In genomic region chr19:17470204-17470841, GRCh38 we compare ENCODE assay signal across 8 cellular contexts. TPM values are rescaled to one million over a fixed set of nuclear protein-coding genes. Genes with fewer than 3 reads are reported as not detected.
DNase-seq lines count a peak whose midpoint lies in the region; ATAC-seq, FAIRE-seq and TF ChIP-seq lines count a peak whose summit lies in the region.

SLC27A1 (plus strand) TSS chr19:17470524; CDS start chr19:17470541, 17 bp downstream.

- H3K9me3 ChIP-seq in IMR-90 (ENCODE audit: control insufficient read depth, insufficient read depth, low read length) (no peaks in the 10 kb centered on the region), OCI-LY7 (ENCODE audit: low read length) (no peaks in the 10 kb centered on the region), mucosa of stomach (ENCODE audit: control insufficient read depth, low read length) (no peaks in the 10 kb centered on the region)

- no peaks in the 10 kb centered on the region for H3K79me2 ChIP-seq in OCI-LY7 (ENCODE audit: insufficient read depth, low read depth, low read length)

- no peaks in the 10 kb centered on the region for H3K36me3 Mint-ChIP-seq in activated T-cell treated with anti-CD3 and anti-CD28 coated beads, Interleukin-2, amount 50 U/mL, for 72 hours (ENCODE audit: insufficient read depth in 2 of 2)

- peaks cover 6% of the 10 kb centered on the region; the same call in 1 of the 2 replicates for H4K20me1 ChIP-seq in IMR-90 (ENCODE audit: insufficient read depth, low read length)
- no peaks in the 10 kb centered on the region for H4K20me1 ChIP-seq in OCI-LY7 (ENCODE audit: insufficient read depth, low read length)

- peaks cover 13% of the 10 kb centered on the region for H3K4me1 ChIP-seq in IMR-90 (ENCODE audit: control insufficient read depth, insufficient read depth, low read length)
- peaks cover 30% of the 10 kb centered on the region for H3K4me1 ChIP-seq in OCI-LY7 (ENCODE audit: insufficient read depth, low read length, poor library complexity, severe bottlenecking)
- peaks cover 34% of the 10 kb centered on the region for H3K4me1 ChIP-seq in mucosa of stomach (ENCODE audit: control insufficient read depth, insufficient read depth, low read length)

- TF ChIP-seq CTCF in D721Med (IDR thresholded peaks at IDR 0.05; ENCODE audit: insufficient read depth, missing control alignments) = no peak
- TF ChIP-seq CTCF in IMR-90 (conservative IDR thresholded peaks at IDR 0.05; ENCODE audit: low read depth, low read length) = no peak
- TF ChIP-seq CTCF in OCI-LY7 (conservative IDR thresholded peaks at IDR 0.05; ENCODE audit: low read length) = no peak

- H3K56ac ChIP-seq in IMR-90 (ENCODE audit: extremely low read depth, insufficient read depth, low read length) = no peak within 1 kb of the TSS

- CTCF ChIA-PET in IMR-90 (lab: Yijun Ruan, JAX) = interaction anchor here (1.0 kb wide), 1 partner anchor 43 kb away, joined by 3 read pairs; no protein-coding TSS in a partner anchor
- CTCF ChIA-PET in OCI-LY7 (lab: Charles Lee; ENCODE audit: unreplicated experiment) = interaction anchor here (0.6 kb wide), 1 partner anchor 54 kb away, joined by 9 read pairs; no protein-coding TSS in a partner anchor

- peak within 1 kb of the TSS; percentile 85 to 100 for H3K4me3 Mint-ChIP-seq in activated T-cell treated with anti-CD3 and anti-CD28 coated beads, Interleukin-2, amount 50 U/mL, for 72 hours

- intact Hi-C loops in IMR-90 (cut with micrococcal nuclease) (loop anchor here (1.0 kb wide), 1 partner anchor 41 kb away; the partner anchor contains the start of gene PGLS), OCI-LY7 (cut with micrococcal nuclease; ENCODE audit: unreplicated experiment) (no loop called here)

- peak within 1 kb of the TSS; percentile 77 for H3K9ac ChIP-seq in IMR-90 (ENCODE audit: low read depth, low read length)
- peak within 1 kb of the TSS; percentile 66 for H3K9ac ChIP-seq in mucosa of stomach (ENCODE audit: low read length)

- H3K27me3 ChIP-seq in IMR-90 (ENCODE audit: control insufficient read depth, insufficient read depth, low read length) (no peaks in the 10 kb centered on the region), mucosa of stomach (ENCODE audit: control insufficient read depth, insufficient read depth, low read length) (no peaks in the 10 kb centered on the region)

- 0% methylated on average over 16 of the region's 61 CpGs; no CpG with 5 or more reads in 1 of the 2 experiments for WGBS in IMR-90 (ENCODE audit: extremely low coverage in 2 of 2, insufficient read length in 1 of 2), 2 experiments

- H3K27ac ChIP-seq in IMR-90 (ENCODE audit: insufficient read depth, low read length) (peak within 1 kb of the TSS; percentile 73), OCI-LY7 (ENCODE audit: low read depth, low read length, poor library complexity, severe bottlenecking) (no peak within 1 kb of the TSS)

- dilution Hi-C loops in IMR-90 (cut with HindIII; ENCODE audit: low sequenced_read_pairs, unreplicated experiment) = no loop called here

- H3K27ac Mint-ChIP-seq in activated T-cell treated with anti-CD3 and anti-CD28 coated beads, Interleukin-2, amount 50 U/mL, for 72 hours = peak within 1 kb of the TSS; percentile 35

- POLR2A ChIA-PET in IMR-90 (lab: Charles Lee; ENCODE audit: unreplicated experiment) = no interaction called here
- POLR2A ChIA-PET in OCI-LY7 (lab: Charles Lee) = interaction anchor here (1.2 to 1.4 kb wide), 2 partner anchors 65 to 136 kb away, joined by 3 read pairs; partner anchors contain the start of gene BST2

- peak within 1 kb of the TSS; percentile 31; the same call in 1 of the 2 replicates for H3K23ac ChIP-seq in IMR-90 (ENCODE audit: low read depth, low read length)

- peak; percentile 64 for DNase-seq in D721Med (ENCODE audit: insufficient read length, low spot score)
- DNase-seq in IMR-90 = peak; percentile 98
- DNase-seq in OCI-LY7 (ENCODE audit: low spot score) = peak; percentile 97
- peak; percentile 88 to 91 for DNase-seq in activated T-cell treated with anti-CD3 and anti-CD28 coated beads, Interleukin-2, amount 50 U/mL, for 72 hours
- peak; percentile 68 to 85 for DNase-seq in stimulated activated CD8-positive, alpha-beta memory T cell treated with anti-CD3 and anti-CD28 coated beads, Interleukin-4, amount 100 ng/mL, for 4 hours (ENCODE audit: low read depth in 2 of 2, low spot score in 1 of 2)

- H2BK20ac ChIP-seq in IMR-90 (ENCODE audit: low read depth, low read length) = peak within 1 kb of the TSS; percentile 65

- H3K4ac ChIP-seq in IMR-90 (ENCODE audit: low read depth, low read length) = peak within 1 kb of the TSS; percentile 80

- peak within 1 kb of the TSS; percentile 20 for H2BK5ac ChIP-seq in IMR-90 (ENCODE audit: low read depth, low read length, poor library complexity, severe bottlenecking)

- H2BK15ac ChIP-seq in IMR-90 (ENCODE audit: low read depth, low read length) = peak within 1 kb of the TSS; percentile 45; the same call in 1 of the 3 replicates

- H2AFZ ChIP-seq in IMR-90 (replicated peaks; ENCODE audit: low read length, poor library complexity) (peak within 1 kb of the TSS; percentile 98), OCI-LY7 (ENCODE audit: low read length) (peak within 1 kb of the TSS; percentile 57)

- peak within 1 kb of the TSS; percentile 12; the same call in 1 of the 2 replicates for H3K18ac ChIP-seq in IMR-90 (ENCODE audit: low read depth, low read length)

- H3K9me3 Mint-ChIP-seq in activated T-cell treated with anti-CD3 and anti-CD28 coated beads, Interleukin-2, amount 50 U/mL, for 72 hours = no peaks in the 10 kb centered on the region

- in situ Hi-C loops in IMR-90 (cut with MboI; ENCODE audit: low sequenced_read_pairs) = no loop called here

- H3K36me3 ChIP-seq in IMR-90 (ENCODE audit: control insufficient read depth, insufficient read depth, low read length) = no peaks in the 10 kb centered on the region
- H3K36me3 ChIP-seq in OCI-LY7 (ENCODE audit: insufficient read depth, low read length) = no peaks in the 10 kb centered on the region
- H3K36me3 ChIP-seq in mucosa of stomach (ENCODE audit: control insufficient read depth, insufficient read depth, low read length) = no peaks in the 10 kb centered on the region

- peaks cover 44% of the 10 kb centered on the region for H3K4me1 Mint-ChIP-seq in activated T-cell treated with anti-CD3 and anti-CD28 coated beads, Interleukin-2, amount 50 U/mL, for 72 hours (ENCODE audit: low read depth)

- TF ChIP-seq POLR2A in IMR-90 (IDR thresholded peaks at IDR 0.05; ENCODE audit: low read depth, low read length) = peak; percentile 58; the same call in 1 of the 2 replicates

- H2AK9ac ChIP-seq in IMR-90 (replicated peaks; ENCODE audit: low read depth, low read length, poor library complexity) = peak within 1 kb of the TSS; percentile 95

- peak within 1 kb of the TSS; percentile 57 for H2BK120ac ChIP-seq in IMR-90 (ENCODE audit: low read depth, low read length)

- no peak for TF ChIP-seq RAD21 in IMR-90 (IDR thresholded peaks at IDR 0.05; ENCODE audit: low read length)

- no peaks in the 10 kb centered on the region for H3K27me3 Mint-ChIP-seq in activated T-cell treated with anti-CD3 and anti-CD28 coated beads, Interleukin-2, amount 50 U/mL, for 72 hours (ENCODE audit: low read depth)

- peak within 1 kb of the TSS; percentile 13; the same call in 1 of the 2 replicates for H4K5ac ChIP-seq in IMR-90 (ENCODE audit: low read depth, low read length)

- H3K4me2 ChIP-seq in IMR-90 (ENCODE audit: low read depth, low read length) = peak within 1 kb of the TSS; percentile 84
- peak within 1 kb of the TSS; percentile 82 for H3K4me2 ChIP-seq in OCI-LY7 (ENCODE audit: low read length)

- H3K79me1 ChIP-seq in IMR-90 (ENCODE audit: low read depth in 1 of 2, low read length in 2 of 2) = peaks cover 10 to 42% of the 10 kb centered on the region in 2 experiments; a peak in 3 of 4 replicates

- BruUV-seq in IMR-90 (replicated peaks; lab: Mats Ljungman, UMichigan) (no TSS peak), OCI-LY7 (replicated peaks; lab: Mats Ljungman, UMichigan) (no TSS peak)

- H2AK5ac ChIP-seq in IMR-90 (ENCODE audit: low read depth, low read length) = peak within 1 kb of the TSS; percentile 60; the same call in 1 of the 2 replicates

- peak within 1 kb of the TSS; percentile 53 to 87; a peak in 3 of 4 replicates for H4K8ac ChIP-seq in IMR-90 (ENCODE audit: low read depth in 2 of 2, low read length in 2 of 2)

- ATAC-seq in GM21515 (IDR thresholded peaks at IDR 0.05; ENCODE audit: unreplicated experiment) (peak; percentile 67), IMR-90 (ENCODE audit: low read depth) (peak; percentile 94), esophagus mucosa (peak; percentile 87)
- peak; percentile 82 to 83 for ATAC-seq in activated T-cell treated with anti-CD3 and anti-CD28 coated beads, Interleukin-2, amount 50 U/mL, for 72 hours (replicated peaks in 1 of 2)

- H3K4me3 ChIP-seq in IMR-90 (ENCODE audit: insufficient read depth, low read depth, low read length) (peak within 1 kb of the TSS; percentile 91), OCI-LY7 (ENCODE audit: low read depth, low read length, poor library complexity, severe bottlenecking) (peak within 1 kb of the TSS; percentile 70), mucosa of stomach (ENCODE audit: low read length) (peak within 1 kb of the TSS; percentile 71)

- no peak for FAIRE-seq in D721Med (lab: Jason Lieb, UNC)

- H4K91ac ChIP-seq in IMR-90 (ENCODE audit: insufficient read depth, low read depth, low read length) = peak within 1 kb of the TSS; percentile 54; the same call in 1 of the 2 replicates

- H3K14ac ChIP-seq in IMR-90 (replicated peaks; ENCODE audit: low read depth, low read length) = peak within 1 kb of the TSS; percentile 69

- no peaks in the 10 kb centered on the region for H3K9me1 ChIP-seq in IMR-90 (ENCODE audit: insufficient read depth, low read length)

- H3K9me2 ChIP-seq in OCI-LY7 (ENCODE audit: insufficient read depth, low read length) = no peaks in the 10 kb centered on the region

TF ChIP-seq in IMR-90, 13 proteins besides CTCF, POLR2A, EP300 and RAD21 (continues in another document):
- TF ChIP-seq RFX5 (IDR thresholded peaks at IDR 0.05; ENCODE audit: low read depth, low read length) (0 out of 2 replicates have a peak, but pooled peaks have one; percentile 12), MXI1 (IDR thresholded peaks at IDR 0.05; ENCODE audit: borderline replicate concordance, low read depth, low read length) (peak; percentile 54; the same call in 1 of the 2 replicates), RCOR1 (IDR thresholded peaks at IDR 0.05; ENCODE audit: insufficient replicate concordance, low read length) (no peak), SMC3 (IDR thresholded peaks at IDR 0.05; ENCODE audit: low read depth, low read length) (no peak), CHD1 (IDR thresholded peaks at IDR 0.05; ENCODE audit: low read depth, low read length) (no peak), MAZ (IDR thresholded peaks at IDR 0.05; ENCODE audit: borderline replicate concordance, low read depth, low read length) (peak; percentile 76)

RNA-seq across cellular contexts. Expression of gene SLC27A1, which starts in this region (rescaled TPM):
- total RNA-seq in IMR-90 (2012; rRNA removed) (4.8 and 5.6 TPM in 2 replicates), OCI-LY7 (2022) (2.7 and 3.2 TPM in 2 replicates), esophagus mucosa (4.1 TPM)
- 12.9 and 15.6 TPM in 2 replicates for polyA plus RNA-seq in IMR-90 (2012; rRNA removed)
- 11.1 and 18.4 TPM in 2 replicates for polyA plus RNA-seq in IMR-90 (2012; cell fraction: cytosol; rRNA removed)
- polyA plus RNA-seq in IMR-90 (2012; cell fraction: nucleus; rRNA removed; ENCODE audit: low replicate concordance) = 37.7 and 82.2 TPM in 2 replicates
- total RNA-seq in OCI-LY7 (2014; rRNA removed; shearing (Covaris generic)) = 2.5 and 3.3 TPM in 2 replicates
- total RNA-seq in activated T-cell treated with anti-CD3 and anti-CD28 coated beads, Interleukin-2, amount 50 U/mL, for 72 hours = 1 to 10 TPM; 3.5 to 4.4 TPM
